In the genomic region with DNA sequence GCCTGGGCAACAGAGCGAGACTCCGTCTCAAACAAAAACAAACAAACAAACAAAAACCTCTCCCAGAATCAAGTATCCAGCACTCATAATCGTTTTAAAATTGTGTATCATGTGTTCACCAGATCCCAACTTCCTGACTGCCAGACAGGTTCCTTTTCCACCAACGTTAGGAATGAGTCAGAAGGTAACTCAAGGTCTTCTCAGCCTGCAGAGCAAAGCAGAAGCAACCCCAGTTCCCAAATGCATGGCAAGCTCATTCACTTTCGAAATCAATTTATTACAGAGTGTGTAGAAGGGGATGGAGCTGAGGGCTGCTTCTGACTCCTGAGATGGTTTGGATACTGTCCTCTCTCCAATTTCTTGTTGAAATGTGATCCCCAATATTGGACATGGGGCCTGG, we compare ENCODE assay signal across 21 cellular contexts.
DNase-seq lines count a peak whose midpoint lies in the region; TF ChIP-seq lines count a peak whose summit lies in the region.
"Had no signal": no experiment of that assay in that cellular context is flagged by ENCODE, and none has a peak within 500 bp of the region (broad histone marks: within the 10 kb centered on the region; RNA-seq: fewer than 3 reads in every experiment).

No MANE protein-coding gene starts in this region.

- POLR2A ChIA-PET in MCF 10A (lab: Yijun Ruan, JAX), result interaction anchor here (3.0 kb wide), 1 partner anchor 29 kb away, joined by 11 read pairs; no protein-coding TSS in a partner anchor

- 49% methylated on average over 5 of the region's 5 CpGs for WGBS in mammary epithelial cell (ENCODE audit: low coverage, missing lambda C conversion rate)

- peaks cover 10% of the 10 kb centered on the region for H3K4me1 Mint-ChIP-seq in MCF 10A (ENCODE audit: insufficient read depth, unreplicated experiment)
- no peaks in the 10 kb centered on the region for H3K4me1 Mint-ChIP-seq in activated CD4-positive, alpha-beta T cell treated with anti-CD3 and anti-CD28 coated beads, Interleukin-2, amount 10 ng/mL, durations not matched to agents 24 days and 14 days
- H3K4me1 Mint-ChIP-seq: naive B cell; stimulated activated naive CD8-positive, alpha-beta T cell treated with anti-CD3 and anti-CD28 coated beads, Interleukin-15, amount 100 ng/mL, for 72 hours had no signal

- H3K4me1 ChIP-seq in mammary epithelial cell (ENCODE audit: insufficient read depth, low read length), result no peaks in the 10 kb centered on the region
- H3K4me1 ChIP-seq: A549, foreskin keratinocyte, left ventricle myocardium inferior had no signal

- CTCF ChIA-PET in MCF 10A (lab: Yijun Ruan, JAX) (interaction anchor here (0.6 to 4.5 kb wide), 4 partner anchors 15 to 435 kb away, joined by 3 to 25 read pairs (median 4); no protein-coding TSS in a partner anchor), mammary epithelial cell (lab: Charles Lee; ENCODE audit: low non-redundant PET) (no interaction called here)

- H3K27me3 Mint-ChIP-seq in MCF 10A (ENCODE audit: insufficient read depth, unreplicated experiment), result no peaks in the 10 kb centered on the region
- peaks cover 8% of the 10 kb centered on the region for H3K27me3 Mint-ChIP-seq in activated CD4-positive, alpha-beta T cell treated with anti-CD3 and anti-CD28 coated beads, Interleukin-2, amount 10 ng/mL, durations not matched to agents 24 days and 14 days
- H3K27me3 Mint-ChIP-seq: activated naive CD8-positive, alpha-beta T cell; stimulated activated naive CD8-positive, alpha-beta T cell treated with anti-CD3 and anti-CD28 coated beads, Interleukin-15, amount 100 ng/mL, for 72 hours had no signal

- H4K20me1 ChIP-seq in mammary epithelial cell (ENCODE audit: insufficient read depth, low read length), result no peaks in the 10 kb centered on the region

- TF ChIP-seq CTCF in MCF 10A (IDR thresholded peaks at IDR 0.05; ENCODE audit: unreplicated experiment), result no peak
- TF ChIP-seq CTCF in mammary epithelial cell (conservative IDR thresholded peaks at IDR 0.05 in 1 of 2, IDR thresholded peaks at IDR 0.05 in 1 of 2; ENCODE audit: extremely low read depth in 1 of 2, insufficient read depth in 1 of 2, low read depth in 1 of 2, low read length in 2 of 2), result no peak
- TF ChIP-seq CTCF in fibroblast of the aortic adventitia (IDR thresholded peaks at IDR 0.05; ENCODE audit: insufficient read depth, low read length), result no peak

- DNase-seq in MCF 10A (ENCODE audit: unreplicated experiment) (peak; percentile 5), mammary epithelial cell (no peak), OCI-M1 (lab: John Stamatoyannopoulos, UW) (peak; percentile 46), fibroblast of the aortic adventitia (ENCODE audit: low read depth) (peak; percentile 18), NCI-H2081 (lab: John Stamatoyannopoulos, UW) (no peak), nucleus accumbens (lab: John Stamatoyannopoulos, UW) (no peak), superior temporal gyrus (ENCODE audit: extremely low spot score) (no peak)
- no peak for DNase-seq in activated CD4-positive, alpha-beta T cell treated with anti-CD3 and anti-CD28 coated beads, Interleukin-2, amount 10 ng/mL, durations not matched to agents 24 days and 14 days
- DNase-seq: activated CD4-positive, alpha-beta memory T cell treated with anti-CD3 and anti-CD28 coated beads for 36 hours; activated T-cell treated with anti-CD3 and anti-CD28 coated beads, Interleukin-2, amount 50 U/mL, for 4 hours; DND-41; foreskin keratinocyte; H9; left ventricle myocardium inferior; naive B cell; NCI-H2029; NCI-H526 treated with DMSO at 0.1 percent for 48 hours; stimulated activated naive CD8-positive, alpha-beta T cell treated with anti-CD3 and anti-CD28 coated beads, Interleukin-15, amount 100 ng/mL, for 72 hours had no signal

- dilution Hi-C loops in mammary epithelial cell (cut with HindIII; ENCODE audit: low sequenced_read_pairs), result no loop called here

- no peaks in the 10 kb centered on the region for H3K9me3 Mint-ChIP-seq in MCF 10A (ENCODE audit: unreplicated experiment)
- no peaks in the 10 kb centered on the region for H3K9me3 Mint-ChIP-seq in activated CD4-positive, alpha-beta T cell treated with anti-CD3 and anti-CD28 coated beads, Interleukin-2, amount 10 ng/mL, durations not matched to agents 24 days and 14 days
- H3K9me3 Mint-ChIP-seq: activated CD4-positive, alpha-beta memory T cell treated with anti-CD3 and anti-CD28 coated beads for 36 hours; activated T-cell treated with anti-CD3 and anti-CD28 coated beads, Interleukin-2, amount 50 U/mL, for 4 hours; CD14-positive monocyte; H9; naive B cell had no signal

- no peaks in the 10 kb centered on the region for H3K79me2 ChIP-seq in mammary epithelial cell (ENCODE audit: insufficient read depth, low read length)

- BruUV-seq in MCF 10A (replicated peaks; lab: Mats Ljungman, UMichigan) (no TSS peak), mammary epithelial cell (replicated peaks; lab: Mats Ljungman, UMichigan) (no TSS peak)

- H2AFZ ChIP-seq in mammary epithelial cell (ENCODE audit: low read depth, low read length), result no peak overlapping the region

- H3K9me3 ChIP-seq in mammary epithelial cell (replicated peaks; ENCODE audit: insufficient read depth, low read length), result peaks cover 17% of the 10 kb centered on the region
- H3K9me3 ChIP-seq: A549, left ventricle myocardium inferior had no signal

- no peaks in the 10 kb centered on the region for H3K36me3 ChIP-seq in mammary epithelial cell (ENCODE audit: insufficient read depth, low read length)
- H3K36me3 ChIP-seq: left ventricle myocardium inferior had no signal

- no peak overlapping the region for H3K27ac ChIP-seq in mammary epithelial cell (ENCODE audit: insufficient read depth, low read depth, low read length)
- H3K27ac ChIP-seq: A549, foreskin keratinocyte, left ventricle myocardium inferior had no signal

- H3K4me3 ChIP-seq in mammary epithelial cell (replicated peaks in 1 of 3; ENCODE audit: insufficient read depth in 1 of 3, low read depth in 2 of 3, low read length in 3 of 3), result no peak overlapping the region
- no peak overlapping the region for H3K4me3 ChIP-seq in fibroblast of the aortic adventitia (ENCODE audit: low read depth, low read length)
- H3K4me3 ChIP-seq: A549, left ventricle myocardium inferior had no signal

- H3K36me3 Mint-ChIP-seq in MCF 10A (ENCODE audit: insufficient read depth, unreplicated experiment), result no peaks in the 10 kb centered on the region
- H3K36me3 Mint-ChIP-seq in activated CD4-positive, alpha-beta T cell treated with anti-CD3 and anti-CD28 coated beads, Interleukin-2, amount 10 ng/mL, durations not matched to agents 24 days and 14 days (ENCODE audit: low read depth), result no peaks in the 10 kb centered on the region
- H3K36me3 Mint-ChIP-seq: activated CD4-positive, alpha-beta memory T cell treated with anti-CD3 and anti-CD28 coated beads for 36 hours; activated naive CD8-positive, alpha-beta T cell; CD14-positive monocyte; naive B cell had no signal

- no peak overlapping the region for H3K27ac Mint-ChIP-seq in MCF 10A (ENCODE audit: low read depth, unreplicated experiment)
- no peak overlapping the region for H3K27ac Mint-ChIP-seq in activated CD4-positive, alpha-beta T cell treated with anti-CD3 and anti-CD28 coated beads, Interleukin-2, amount 10 ng/mL, durations not matched to agents 24 days and 14 days
- H3K27ac Mint-ChIP-seq: activated CD4-positive, alpha-beta memory T cell treated with anti-CD3 and anti-CD28 coated beads for 36 hours; activated naive CD8-positive, alpha-beta T cell; CD14-positive monocyte; naive B cell; stimulated activated naive CD8-positive, alpha-beta T cell treated with anti-CD3 and anti-CD28 coated beads, Interleukin-15, amount 100 ng/mL, for 72 hours had no signal

- intact Hi-C loops in MCF 10A (cut with micrococcal nuclease) (no loop called here), mammary epithelial cell (cut with micrococcal nuclease) (no loop called here)
- intact Hi-C loops in activated CD4-positive, alpha-beta T cell treated with anti-CD3 and anti-CD28 coated beads, Interleukin-2, amount 10 ng/mL, durations not matched to agents 24 days and 14 days (cut with micrococcal nuclease), result no loop called here

- H3K9ac ChIP-seq in mammary epithelial cell (ENCODE audit: insufficient read depth, low read length), result no peak overlapping the region

- in situ Hi-C loops in mammary epithelial cell (cut with MboI; ENCODE audit: low sequenced_read_pairs in 2 of 2), result no loop called here

- H3K4me3 Mint-ChIP-seq in MCF 10A (ENCODE audit: unreplicated experiment), result no peak overlapping the region
- no peak overlapping the region for H3K4me3 Mint-ChIP-seq in activated CD4-positive, alpha-beta T cell treated with anti-CD3 and anti-CD28 coated beads, Interleukin-2, amount 10 ng/mL, durations not matched to agents 24 days and 14 days
- H3K4me3 Mint-ChIP-seq: activated CD4-positive, alpha-beta memory T cell treated with anti-CD3 and anti-CD28 coated beads for 36 hours; activated naive CD8-positive, alpha-beta T cell; activated T-cell treated with anti-CD3 and anti-CD28 coated beads, Interleukin-2, amount 50 U/mL, for 4 hours; CD14-positive monocyte; H9; naive B cell; stimulated activated naive CD8-positive, alpha-beta T cell treated with anti-CD3 and anti-CD28 coated beads, Interleukin-15, amount 100 ng/mL, for 72 hours had no signal

- no peak overlapping the region for H3K4me2 ChIP-seq in mammary epithelial cell (ENCODE audit: insufficient read depth, low read depth, low read length)
- H3K4me2 ChIP-seq: A549 had no signal

- no peaks in the 10 kb centered on the region for H3K27me3 ChIP-seq in mammary epithelial cell (ENCODE audit: insufficient read depth, low read length)
- H3K27me3 ChIP-seq: foreskin keratinocyte had no signal

Comparison
In these comparisons a context has a peak if more than half of its experiments do, and no peak if none do; other contexts are left out.
1. DNase-seq: peak in MCF 10A (single experiment), OCI-M1 (single experiment) and fibroblast of the aortic adventitia (single experiment); none in mammary epithelial cell (single experiment), activated CD4-positive, alpha-beta T cell treated with anti-CD3 and anti-CD28 coated beads, Interleukin-2, amount 10 ng/mL, durations not matched to agents 24 days and 14 days (single experiment), NCI-H2081 (0 of 2), nucleus accumbens (0 of 56) and superior temporal gyrus (single experiment).